In genomic region chr1:80531182-80531581, GRCh38 we compare ENCODE assay signal across 15 cellular contexts.
"Had no signal": no experiment of that assay in that cellular context is flagged by ENCODE, and none has a peak within 500 bp of the region (broad histone marks: within the 10 kb centered on the region; RNA-seq: fewer than 3 reads in every experiment).

No MANE protein-coding gene starts in this region.

- H3K27ac ChIP-seq: cardiac muscle cell, esophagus squamous epithelium, heart right ventricle, parathyroid adenoma, uterus had no signal

- H3K36me3 ChIP-seq: cardiac muscle cell, esophagus squamous epithelium, heart right ventricle, uterus had no signal

- H3K4me3 ChIP-seq: cardiac muscle cell, esophagus squamous epithelium, heart right ventricle, uterus had no signal

- H3K9ac ChIP-seq: parathyroid adenoma had no signal

- DNase-seq: activated CD4-positive, alpha-beta T cell treated with anti-CD3 and anti-CD28 coated beads, Interleukin-2, amount 50 U/mL, for 48 hours; activated CD4-positive, CD25-positive, alpha-beta regulatory T cell treated with anti-CD3 and anti-CD28 coated beads, Interleukin-2, amount 50 U/mL, for 72 hours; activated CD8-positive, alpha-beta memory T cell treated with anti-CD3 and anti-CD28 coated beads, Interleukin-2, amount 10 ng/mL, durations not matched to agents 7 days and 5 days; activated effector memory CD4-positive, alpha-beta T cell treated with Interleukin-2 at 50 U/mL for 16 hours; activated T-cell treated with anti-CD3 and anti-CD28 coated beads, Interleukin-2, amount 50 U/mL, for 24 hours; amygdala; esophagus squamous epithelium; heart right ventricle; retina; stimulated activated CD4-positive, alpha-beta T cell treated with anti-CD3 and anti-CD28 coated beads, Interleukin-15, amount 100 ng/mL, for 24 hours; stimulated activated CD4-positive, alpha-beta T cell treated with anti-CD3 and anti-CD28 coated beads, Interleukin-4, amount 100 ng/mL, for 4 hours; stimulated activated naive CD8-positive, alpha-beta T cell treated with anti-CD3 and anti-CD28 coated beads, Interleukin-15, amount 100 ng/mL, for 72 hours; uterus had no signal

- H3K9me3 ChIP-seq: esophagus squamous epithelium, heart right ventricle, uterus had no signal

- ATAC-seq: activated CD8-positive, alpha-beta memory T cell treated with anti-CD3 and anti-CD28 coated beads, Interleukin-2, amount 10 ng/mL, durations not matched to agents 7 days and 5 days; heart right ventricle; stimulated activated naive CD8-positive, alpha-beta T cell treated with anti-CD3 and anti-CD28 coated beads, Interleukin-15, amount 100 ng/mL, for 72 hours had no signal

- H3K4me1 ChIP-seq: parathyroid adenoma, uterus had no signal

- H3K27me3 ChIP-seq: cardiac muscle cell, esophagus squamous epithelium, heart right ventricle, uterus had no signal
